In the genomic region with DNA sequence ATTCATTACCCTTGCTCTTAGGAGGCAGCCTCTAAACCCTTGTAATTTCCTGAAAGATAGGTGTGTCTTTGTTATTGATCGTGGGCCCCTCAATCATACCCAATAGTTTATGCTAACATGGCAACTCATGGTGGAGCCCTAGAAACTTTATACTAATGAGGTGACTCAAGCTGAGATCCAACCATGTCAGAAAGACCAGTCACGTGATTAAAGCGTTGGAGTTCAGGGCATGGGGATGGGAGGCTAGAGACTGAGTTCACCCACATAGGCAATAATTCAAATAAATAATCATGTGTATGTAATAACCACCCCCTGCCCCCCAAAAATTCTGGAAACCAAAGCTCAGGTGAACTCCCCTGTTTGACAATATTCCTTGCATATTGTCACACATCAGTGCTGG, we compare ENCODE assay signal across 29 cellular contexts.
"Had no signal": no experiment of that assay in that cellular context is flagged by ENCODE, and none has a peak within 500 bp of the region (broad histone marks: within the 10 kb centered on the region; RNA-seq: fewer than 3 reads in every experiment).

No MANE protein-coding gene starts in this region.

- H3K4me3 ChIP-seq: colonic mucosa, coronary artery, dorsolateral prefrontal cortex, esophagus muscularis mucosa, esophagus squamous epithelium, gastrocnemius medialis, gastroesophageal sphincter, heart left ventricle, heart right ventricle had no signal

- DNase-seq: colonic mucosa; cortex of kidney; dermis blood vessel endothelial cell; dorsolateral prefrontal cortex; effector CD4-positive, alpha-beta T cell; effector CD8-positive, alpha-beta T cell; effector memory CD4-positive, alpha-beta T cell; effector memory CD8-positive, alpha-beta T cell; endodermal cell; erythroblast; esophagus squamous epithelium; foreskin fibroblast; foreskin keratinocyte; foreskin melanocyte; gastrocnemius medialis; glutamatergic neuron; head of caudate nucleus; heart left ventricle; heart right ventricle had no signal

- H3K9me3 ChIP-seq: colonic mucosa, esophagus squamous epithelium, gastrocnemius medialis, heart left ventricle had no signal

- ATAC-seq: effector memory CD8-positive, alpha-beta T cell; esophagus mucosa; foreskin keratinocyte; gastrocnemius medialis; gastroesophageal sphincter; heart left ventricle; heart right ventricle had no signal

- H3K27ac Mint-ChIP-seq: dendritic cell treated with granulocyte-macrophage colony-stimulating factor and Interleukin-4, amounts not matched to agents 40 ng/mL and 50 ng/mL, for 4 days; effector memory CD8-positive, alpha-beta T cell had no signal

- H3K9me3 Mint-ChIP-seq: endodermal cell had no signal

- H3K36me3 ChIP-seq: colonic mucosa, esophagus muscularis mucosa, esophagus squamous epithelium, gastrocnemius medialis, gastroesophageal sphincter, heart left ventricle, heart right ventricle had no signal

- H3K27me3 ChIP-seq: colonic mucosa, dorsolateral prefrontal cortex, esophagus muscularis mucosa, esophagus squamous epithelium, foreskin keratinocyte, gastrocnemius medialis, gastroesophageal sphincter, heart left ventricle had no signal

- FAIRE-seq: colon, endometrium, endothelial cell of umbilical vein, frontal cortex had no signal

- H3K27ac ChIP-seq: colonic mucosa, coronary artery, dorsolateral prefrontal cortex, epithelial cell of prostate, esophagus muscularis mucosa, esophagus squamous epithelium, foreskin keratinocyte, gastrocnemius medialis, gastroesophageal sphincter, heart left ventricle, heart right ventricle had no signal

- H3K4me1 ChIP-seq: colonic mucosa, esophagus muscularis mucosa, esophagus squamous epithelium, foreskin keratinocyte, gastrocnemius medialis, gastroesophageal sphincter, heart left ventricle, heart right ventricle had no signal
